8 cellular contexts compared by ENCODE assay signal in the genomic region with DNA sequence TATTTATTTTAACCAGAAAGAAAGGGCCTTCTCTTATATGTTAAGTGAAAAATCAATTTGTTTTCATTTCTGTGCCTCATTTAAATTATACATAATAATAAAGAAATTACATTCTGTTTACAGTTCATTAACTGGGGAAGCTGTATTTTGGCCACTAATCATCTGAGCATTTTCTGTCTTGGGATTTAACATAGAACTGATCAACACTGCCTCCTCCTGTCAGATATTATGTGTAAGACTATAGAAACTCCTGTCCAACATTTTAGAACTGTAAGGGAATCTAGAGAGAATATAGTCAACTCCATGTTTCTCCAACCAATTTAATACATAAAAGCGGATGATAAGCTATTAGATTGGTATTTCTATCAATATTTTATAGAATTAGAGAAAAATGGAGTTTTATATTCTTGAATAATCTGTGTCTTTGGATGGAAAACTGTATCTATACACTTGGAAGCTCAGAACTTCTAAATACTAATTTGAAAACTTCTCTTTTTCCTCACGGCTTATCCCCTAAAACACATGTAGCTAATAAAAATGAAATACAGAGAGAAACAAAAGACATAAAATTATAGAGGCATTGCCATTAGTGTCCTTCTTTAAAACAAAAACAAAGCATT. TPM values are rescaled to one million over a fixed set of nuclear protein-coding genes. Genes with fewer than 3 reads are reported as not detected.
DNase-seq lines count a peak whose midpoint lies in the region; ATAC-seq and TF ChIP-seq lines count a peak whose summit lies in the region.

No MANE protein-coding gene starts in this region.

- CTCF ChIA-PET in AG04449 (lab: Yijun Ruan, JAX), result interaction anchor here (0.6 to 17.5 kb wide), 74 partner anchors 9 to 1523 kb away, joined by 3 to 1033 read pairs (median 4); a partner anchor contains a TSS

- H3K4me3 ChIP-seq in AG04449 (ENCODE audit: low read depth, low read length), result no peak overlapping the region
- H3K4me3 ChIP-seq in GM23248, result no peak overlapping the region
- no peak overlapping the region for H3K4me3 ChIP-seq in ovary

- no peak overlapping the region for H3K27ac ChIP-seq in GM23248
- no peak overlapping the region for H3K27ac ChIP-seq in ovary

- in situ Hi-C loops in GM23248 (cut with MboI), result loop anchor here (10.0 to 25.0 kb wide), 2 partner anchors 194 to 297 kb away; no protein-coding TSS in a partner anchor

- TF ChIP-seq POLR2A in GM18505 (IDR thresholded peaks at IDR 0.05; ENCODE audit: borderline replicate concordance, extremely low read depth, insufficient read depth, insufficient read length) (no peak), ovary (IDR thresholded peaks at IDR 0.05) (no peak)

- H4K20me1 ChIP-seq in GM23248 (ENCODE audit: insufficient read depth), result no peaks in the 10 kb centered on the region

- POLR2A ChIA-PET in AG04449 (lab: Yijun Ruan, JAX), result no interaction called here

- H3K27me3 ChIP-seq in GM23248 (replicated peaks; ENCODE audit: insufficient read depth) (no peaks in the 10 kb centered on the region), ovary (no peaks in the 10 kb centered on the region)

- H3K4me1 ChIP-seq in GM23248 (ENCODE audit: insufficient read depth) (peaks cover 1% of the 10 kb centered on the region; the same call in 1 of the 2 replicates), ovary (ENCODE audit: insufficient read depth) (no peaks in the 10 kb centered on the region)

- no peak overlapping the region for H3K9ac ChIP-seq in GM23248

- no peak for DNase-seq in AG04449 (ENCODE audit: low read depth, low spot score)
- peak; percentile 72 for DNase-seq in GM23248
- peak; percentile 14 for DNase-seq in hepatic stellate cell (ENCODE audit: low spot score)
- DNase-seq in activated CD4-positive, alpha-beta T cell treated with anti-CD3 and anti-CD28 coated beads for 48 hours, result no peak
- DNase-seq in ovary, result no peak

- peak; percentile 43 for TF ChIP-seq CTCF in AG04449 (IDR thresholded peaks at IDR 0.05; ENCODE audit: insufficient read depth, low read length, missing control alignments)
- no peak for TF ChIP-seq CTCF in ovary (IDR thresholded peaks at IDR 0.05)

- H3K79me2 ChIP-seq in GM23248 (ENCODE audit: insufficient read depth), result no peaks in the 10 kb centered on the region

- H3K9me2 ChIP-seq in GM23248 (ENCODE audit: insufficient read depth), result no peaks in the 10 kb centered on the region

- no peaks in the 10 kb centered on the region for H3K36me3 ChIP-seq in GM23248 (ENCODE audit: low read depth)
- H3K36me3 ChIP-seq in ovary, result no peaks in the 10 kb centered on the region

- intact Hi-C loops in ovary (cut with DNase I), result no loop called here

- 29 to 42% methylated on average over 2 of the region's 2 CpGs for WGBS in GM23248 (ENCODE audit: low coverage in 1 of 2, low lambda C conversion rate in 2 of 2, missing lambda C conversion rate in 2 of 2), 2 experiments
- WGBS in ovary, 3 donors, result 74 to 81% (median 80%) methylated on average over 2 of the region's 2 CpGs

- no peaks in the 10 kb centered on the region for H3K9me3 ChIP-seq in GM23248 (ENCODE audit: low read depth)
- H3K9me3 ChIP-seq in ovary, result no peaks in the 10 kb centered on the region

- peak; percentile 83 for ATAC-seq in SK-N-SH treated with all-trans-retinoic acid at 6 μM for 48 hours
- ATAC-seq in HG03097 (IDR thresholded peaks at IDR 0.05; ENCODE audit: low FRiP score, unreplicated experiment), result no peak
- ATAC-seq in GM18505 (IDR thresholded peaks at IDR 0.05; ENCODE audit: unreplicated experiment), result no peak

- H2AFZ ChIP-seq in GM23248, result no peak overlapping the region

- no peak for TF ChIP-seq EP300 in ovary (IDR thresholded peaks at IDR 0.05)

- no peak overlapping the region for H3K4me2 ChIP-seq in GM23248 (ENCODE audit: unreplicated experiment)

- no peaks in the 10 kb centered on the region for H3F3A ChIP-seq in GM23248 (ENCODE audit: insufficient read depth)

TF ChIP-seq in SK-N-SH treated with all-trans-retinoic acid at 6 μM for 48 hours, 23 proteins besides CTCF, POLR2A, EP300 and RAD21:
- TF ChIP-seq OSR1 (CRISPR knock-in tag; IDR thresholded peaks at IDR 0.05), result no peak
- no peak for TF ChIP-seq ZNF8 (CRISPR knock-in tag; IDR thresholded peaks at IDR 0.05)

RNA-seq across cellular contexts. Expression of a gene that starts 33.0 kb away (rescaled TPM):
- total RNA-seq in GM23248 (2014; rRNA removed; shearing (Covaris generic)), result 0.11 TPM in 1 of 2 replicates, not detected in the other
- polyA plus RNA-seq in GM23248 (2016; fragmentation: Nextera tagmentation; extraction: Ambion mirVana) (0.11 and 0.44 TPM in 2 replicates), ovary (1 to 10 TPM; 1.5 to 4.7 TPM)
- total RNA-seq in ovary, result 1 to 10 TPM in 6 of 7 donors, under 1 TPM in 1; 0.91 to 3.6 (median 2.2) TPM

Comparison
In these comparisons a context has a peak if more than half of its experiments do, and no peak if none do; other contexts are left out.
1. DNase-seq: peak in GM23248 (single experiment) and hepatic stellate cell (single experiment); none in AG04449 (single experiment), activated CD4-positive, alpha-beta T cell treated with anti-CD3 and anti-CD28 coated beads for 48 hours (single experiment) and ovary (0 of 5).